In genomic region chr17:42329025-42329976, GRCh38 we compare ENCODE assay signal across 9 cellular contexts. TPM values are rescaled to one million over a fixed set of nuclear protein-coding genes. Genes with fewer than 3 reads are reported as not detected.
A peak's percentile ranks its signal among the peaks of the same experiment; 100 is the strongest.
DNase-seq lines count a peak whose midpoint lies in the region; ATAC-seq, FAIRE-seq and TF ChIP-seq lines count a peak whose summit lies in the region.
"Had no signal": no experiment of that assay in that cellular context is flagged by ENCODE, and none has a peak within 500 bp of the region (broad histone marks: within the 10 kb centered on the region; RNA-seq: fewer than 3 reads in every experiment).

No MANE protein-coding gene starts in this region.

- ATAC-seq in RWPE2 (ENCODE audit: low read depth): peak; percentile 64
- ATAC-seq in pancreas: peak in 3 of 4 donors; percentile 63 to 85 (median 78)
- no peak for ATAC-seq in HG02981 (IDR thresholded peaks at IDR 0.05; ENCODE audit: unreplicated experiment)

- FAIRE-seq in pancreas (lab: Jason Lieb, UNC): no peak

- H3K36me3 ChIP-seq in RWPE2 (ENCODE audit: low read depth) (peaks cover 51% of the 10 kb centered on the region), pancreas (peaks cover 8 to 75% (median 40%) of the 10 kb centered on the region in 3 donors)

- WGBS in pancreas, 2 donors: 69% methylated on average over 11 of the region's 11 CpGs

- H3K4me3 ChIP-seq in RWPE2 (ENCODE audit: severe bottlenecking): no peak overlapping the region
- H3K4me3 ChIP-seq in fibroblast of mammary gland (ENCODE audit: control insufficient read depth, low read depth, low read length): no peak overlapping the region
- no peak overlapping the region for H3K4me3 ChIP-seq in pancreas

- TF ChIP-seq CTCF in RWPE2 (IDR thresholded peaks at IDR 0.05; ENCODE audit: poor library complexity, severe bottlenecking) (peak; percentile 16), fibroblast of mammary gland (conservative IDR thresholded peaks at IDR 0.05; ENCODE audit: control insufficient read depth, insufficient read depth, low read depth, low read length) (no peak), pancreas (IDR thresholded peaks at IDR 0.05) (no peak)

- H3K9me3 ChIP-seq in RWPE2 (ENCODE audit: severe bottlenecking): no peaks in the 10 kb centered on the region
- no peaks in the 10 kb centered on the region for H3K9me3 ChIP-seq in pancreas

- H3K27ac ChIP-seq in RWPE2 (ENCODE audit: poor library complexity, severe bottlenecking) (peak overlapping the region; percentile 80), pancreas (peak overlapping the region in 2 of 4 donors; percentile 10 to 52)

- intact Hi-C loops in pancreas (cut with DNase I): loop anchor here in 2 of 3 donors (10.0 kb wide), 2 partner anchors 76 to 186 kb away; no protein-coding TSS in a partner anchor

- DNase-seq in GM03348 (ENCODE audit: low spot score) (peak; percentile 70), RWPE2 (ENCODE audit: low spot score) (no peak), fibroblast of mammary gland (ENCODE audit: low read depth) (peak; percentile 63), pancreas (no peak), mesenteric fat pad (ENCODE audit: low spot score) (no peak), mucosa of gallbladder (ENCODE audit: low spot score) (no peak), NCI-H2196 (lab: John Stamatoyannopoulos, UW; ENCODE audit: unreplicated experiment) (no peak)
- DNase-seq: naive B cell had no signal

- peaks cover 28% of the 10 kb centered on the region for H3K4me1 ChIP-seq in RWPE2 (ENCODE audit: insufficient read depth, poor library complexity, severe bottlenecking)
- peaks cover 0 to 3% (median 0%) of the 10 kb centered on the region in 3 donors for H3K4me1 ChIP-seq in pancreas

- H3K27me3 ChIP-seq in RWPE2 (ENCODE audit: insufficient read depth, poor library complexity, severe bottlenecking): no peaks in the 10 kb centered on the region
- no peaks in the 10 kb centered on the region for H3K27me3 ChIP-seq in pancreas

RNA-seq across cellular contexts. Expression of gene STAT5A, which starts 41.0 kb away (rescaled TPM):
- 10 to 100 TPM; 13.1 to 19.8 (median 15.4) TPM for total RNA-seq in pancreas
- polyA plus RNA-seq in pancreas: 10 to 100 TPM; 10.5 to 12.6 TPM
- 130 TPM for total RNA-seq in mesenteric fat pad
- 30.8 TPM for total RNA-seq in mucosa of gallbladder

RNA-seq across cellular contexts. Expression of gene STAT5B, which starts 53.1 kb away (rescaled TPM):
- total RNA-seq in pancreas: 10 to 100 TPM; 22.6 to 27.5 (median 24.2) TPM
- 10 to 100 TPM; 17.9 to 24.3 TPM for polyA plus RNA-seq in pancreas
- 106 TPM for total RNA-seq in mesenteric fat pad
- total RNA-seq in mucosa of gallbladder: 61.7 TPM

RNA-seq across cellular contexts. Expression of gene STAT3, which starts 58.9 kb away (rescaled TPM):
- 100 to 1,000 TPM in 2 of 6 donors, 10 to 100 TPM in 4; 63.3 to 127 (median 78.6) TPM for total RNA-seq in pancreas
- polyA plus RNA-seq in pancreas: 10 to 100 TPM; 37.9 to 42.9 TPM
- 353 TPM for total RNA-seq in mesenteric fat pad
- total RNA-seq in mucosa of gallbladder: 140 TPM

Comparison
In these comparisons a context has a peak if more than half of its experiments do, and no peak if none do; other contexts are left out.
1. DNase-seq: peak in GM03348 (single experiment) and fibroblast of mammary gland (single experiment); none in RWPE2 (single experiment), pancreas (0 of 6), mesenteric fat pad (single experiment), mucosa of gallbladder (single experiment) and NCI-H2196 (single experiment).